Comparison of ENCODE assay signal across 20 cellular contexts in genomic region chr12:69500631-69501030, GRCh38. TPM values are rescaled to one million over a fixed set of nuclear protein-coding genes. Genes with fewer than 3 reads are reported as not detected.
DNase-seq lines count a peak whose midpoint lies in the region; ATAC-seq and TF ChIP-seq lines count a peak whose summit lies in the region.
"Had no signal": no experiment of that assay in that cellular context is flagged by ENCODE, and none has a peak within 500 bp of the region (broad histone marks: within the 10 kb centered on the region; RNA-seq: fewer than 3 reads in every experiment).

No MANE protein-coding gene starts in this region.

- peak overlapping the region; percentile 71 for H3K27ac Mint-ChIP-seq in HFFc6
- H3K27ac Mint-ChIP-seq: activated naive CD4-positive, alpha-beta T cell treated with anti-CD3 and anti-CD28 coated beads, Interleukin-2, amount 10 ng/mL, durations not matched to agents 7 days and 5 days; naive thymus-derived CD4-positive, alpha-beta T cell had no signal

- intact Hi-C loops in OCI-LY7 (cut with micrococcal nuclease; ENCODE audit: unreplicated experiment), result no loop called here

- H3K4me1 Mint-ChIP-seq in HFFc6 (ENCODE audit: low read depth), result peaks cover 82% of the 10 kb centered on the region

- no peaks in the 10 kb centered on the region for H3K27me3 ChIP-seq in foreskin keratinocyte
- H3K27me3 ChIP-seq: ascending aorta, BLaER1 had no signal

- peaks cover 2% of the 10 kb centered on the region; the same call in 1 of the 2 replicates for H3K36me3 ChIP-seq in OCI-LY7 (ENCODE audit: insufficient read depth, low read length)
- H3K36me3 ChIP-seq: ascending aorta had no signal

- H3K9me3 ChIP-seq in OCI-LY7 (ENCODE audit: low read length), result 0 out of 2 replicates have a peak, but pooled peaks cover 2% of the 10 kb centered on the region
- H3K9me3 ChIP-seq: ascending aorta had no signal

- BruUV-seq in OCI-LY7 (replicated peaks; lab: Mats Ljungman, UMichigan), result no TSS peak

- H4K20me1 ChIP-seq in OCI-LY7 (ENCODE audit: insufficient read depth, low read length), result no peaks in the 10 kb centered on the region

- H3K4me3 ChIP-seq in WI38 (ENCODE audit: low read depth, low read length) (peak overlapping the region; percentile 18; the same call in 1 of the 2 replicates), OCI-LY7 (ENCODE audit: low read depth, low read length, poor library complexity, severe bottlenecking) (no peak overlapping the region)
- H3K4me3 ChIP-seq: ascending aorta, BLaER1, coronary artery had no signal

- peaks cover 5% of the 10 kb centered on the region; the same call in 1 of the 2 replicates for H3K36me3 Mint-ChIP-seq in HFFc6 (ENCODE audit: low read depth)

- H3K79me2 ChIP-seq in OCI-LY7 (ENCODE audit: insufficient read depth, low read depth, low read length), result peaks cover 32% of the 10 kb centered on the region; the same call in 1 of the 2 replicates

- no peak overlapping the region for H3K4me2 ChIP-seq in OCI-LY7 (ENCODE audit: low read length)
- H3K4me2 ChIP-seq: BLaER1 had no signal

- H3K27me3 Mint-ChIP-seq in HFFc6 (ENCODE audit: insufficient read depth), result peaks cover 2% of the 10 kb centered on the region; the same call in 1 of the 2 replicates
- H3K27me3 Mint-ChIP-seq: activated naive CD4-positive, alpha-beta T cell treated with anti-CD3 and anti-CD28 coated beads, Interleukin-2, amount 10 ng/mL, durations not matched to agents 7 days and 5 days; naive thymus-derived CD4-positive, alpha-beta T cell had no signal

- H3K4me3 Mint-ChIP-seq in HFFc6, result peak overlapping the region; percentile 82
- H3K4me3 Mint-ChIP-seq: activated naive CD4-positive, alpha-beta T cell treated with anti-CD3 and anti-CD28 coated beads, Interleukin-2, amount 10 ng/mL, durations not matched to agents 7 days and 5 days had no signal

- H3K27ac ChIP-seq in foreskin keratinocyte (no peak overlapping the region), OCI-LY7 (ENCODE audit: low read depth, low read length, poor library complexity, severe bottlenecking) (no peak overlapping the region)
- H3K27ac ChIP-seq: ascending aorta, BLaER1, coronary artery, parathyroid adenoma had no signal

- no peaks in the 10 kb centered on the region for H3K9me3 Mint-ChIP-seq in HFFc6
- H3K9me3 Mint-ChIP-seq: activated naive CD4-positive, alpha-beta T cell treated with anti-CD3 and anti-CD28 coated beads, Interleukin-2, amount 10 ng/mL, durations not matched to agents 7 days and 5 days; naive thymus-derived CD4-positive, alpha-beta T cell had no signal

- H2AFZ ChIP-seq in OCI-LY7 (ENCODE audit: low read length), result no peak overlapping the region
- H2AFZ ChIP-seq: parathyroid adenoma had no signal

- H3K4me1 ChIP-seq in foreskin keratinocyte (peaks cover 41% of the 10 kb centered on the region), OCI-LY7 (ENCODE audit: insufficient read depth, low read length, poor library complexity, severe bottlenecking) (no peaks in the 10 kb centered on the region)
- H3K4me1 ChIP-seq: parathyroid adenoma had no signal

- TF ChIP-seq CTCF in HFFc6 (IDR thresholded peaks at IDR 0.05) (no peak), WI38 (IDR thresholded peaks at IDR 0.05; ENCODE audit: low read depth, low read length) (no peak), foreskin keratinocyte (conservative IDR thresholded peaks at IDR 0.05) (no peak), OCI-LY7 (conservative IDR thresholded peaks at IDR 0.05; ENCODE audit: low read length) (no peak)

- H3K9me2 ChIP-seq in OCI-LY7 (ENCODE audit: insufficient read depth, low read length), result no peaks in the 10 kb centered on the region

- POLR2A ChIA-PET in OCI-LY7 (lab: Charles Lee), result interaction anchor here (1.2 kb wide), 1 partner anchor 9 kb away, joined by 6 read pairs; no protein-coding TSS in a partner anchor

- CTCF ChIA-PET in OCI-LY7 (lab: Charles Lee; ENCODE audit: unreplicated experiment), result no interaction called here

- DNase-seq in HFFc6, result no peak
- DNase-seq in foreskin keratinocyte, result peak in 1 of 2 donors; percentile 44
- no peak for DNase-seq in OCI-LY7 (ENCODE audit: low spot score)
- no peak for DNase-seq in NCI-H510A treated with DMSO at 0.1 percent for 48 hours (lab: John Stamatoyannopoulos, UW)
- no peak for DNase-seq in NCI-H1436 treated with DMSO at 0.1 percent for 48 hours (lab: John Stamatoyannopoulos, UW)
- DNase-seq: activated CD4-positive, alpha-beta T cell treated with anti-CD3 and anti-CD28 coated beads, Interleukin-2, amount 50 U/mL, for 48 hours; activated naive CD4-positive, alpha-beta T cell treated with anti-CD3 and anti-CD28 coated beads, Interleukin-2, amount 10 ng/mL, durations not matched to agents 7 days and 5 days; activated T-cell treated with anti-CD3 and anti-CD28 coated beads for 4 hours; naive thymus-derived CD4-positive, alpha-beta T cell; NCI-H1436; NCI-H2227 treated with DMSO at 0.1 percent for 48 hours; RPMI8226; stimulated activated CD4-positive, alpha-beta T cell treated with anti-CD3 and anti-CD28 coated beads, Interleukin-4, amount 100 ng/mL, for 1 hour; T-helper 1 cell had no signal

- ATAC-seq in foreskin keratinocyte (peak; percentile 44), HG02763 (IDR thresholded peaks at IDR 0.05; ENCODE audit: unreplicated experiment) (no peak)
- ATAC-seq: naive thymus-derived CD4-positive, alpha-beta T cell had no signal

RNA-seq across cellular contexts. Expression of gene FRS2, which starts 30.4 kb away (rescaled TPM):
- total RNA-seq in HFFc6 (2021; fragmentation: NEBNext Ultra II Directional; extraction: Animal tissue kit (Norgen Biotek cat#: 25700)), result 10 to 100 TPM; 26.5 to 35.8 (median 31.1) TPM
- total RNA-seq in foreskin keratinocyte (25.3 and 28.5 TPM in 2 replicates), OCI-LY7 (2022) (10.4 and 11.1 TPM in 2 replicates)
- 2.7 and 3.2 TPM in 2 replicates for polyA plus RNA-seq in foreskin keratinocyte
- total RNA-seq in OCI-LY7 (2014; rRNA removed; shearing (Covaris generic)), result 9.9 and 18.5 TPM in 2 replicates
